In the genomic region with DNA sequence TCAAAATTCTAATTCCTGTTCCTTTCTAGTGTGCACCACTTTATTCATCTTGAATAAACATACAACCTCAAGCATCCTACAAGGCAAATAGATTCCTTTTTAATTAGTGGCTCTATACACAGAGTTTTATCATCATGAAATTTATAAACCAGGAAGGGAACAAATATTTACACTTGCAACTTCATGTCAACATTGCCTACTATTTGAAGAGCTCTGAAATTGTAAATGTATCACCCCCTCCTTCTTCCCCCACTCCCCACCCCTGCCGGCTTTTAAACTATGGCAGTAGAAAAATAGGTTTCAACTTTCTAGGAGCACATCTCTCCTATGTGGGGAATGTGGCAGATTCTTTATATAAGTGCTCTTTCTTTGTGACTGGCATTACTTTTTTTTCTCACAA, we compare ENCODE assay signal across 16 cellular contexts. TPM values are rescaled to one million over a fixed set of nuclear protein-coding genes. Genes with fewer than 3 reads are reported as not detected.
DNase-seq lines count a peak whose midpoint lies in the region; ATAC-seq and TF ChIP-seq lines count a peak whose summit lies in the region.
"Had no signal": no experiment of that assay in that cellular context is flagged by ENCODE, and none has a peak within 500 bp of the region (broad histone marks: within the 10 kb centered on the region; RNA-seq: fewer than 3 reads in every experiment).

No MANE protein-coding gene starts in this region.

- no peak overlapping the region for H3K4me3 ChIP-seq in LNCaP clone FGC (ENCODE audit: low read depth, low read length)
- H3K4me3 ChIP-seq in right lobe of liver: no peak overlapping the region
- no peak overlapping the region for H3K4me3 ChIP-seq in spleen
- H3K4me3 ChIP-seq: lower lobe of right lung, SK-N-MC, suprapubic skin had no signal

- DNase-seq in DMS53 (lab: John Stamatoyannopoulos, UW): peak; percentile 69
- DNase-seq in LNCaP clone FGC (ENCODE audit: low read depth): peak; percentile 90
- peak; percentile 79 for DNase-seq in NCI-H748 treated with DMSO at 0.1 percent for 48 hours (lab: John Stamatoyannopoulos, UW)
- DNase-seq in right lobe of liver: no peak
- no peak for DNase-seq in spleen
- DNase-seq in GOT3 (lab: John Stamatoyannopoulos, UW): no peak
- DNase-seq in activated effector memory CD4-positive, alpha-beta T cell treated with anti-CD3 and anti-CD28 coated beads, Interleukin-2, amount 50 U/mL, for 16 hours: no peak
- no peak for DNase-seq in activated CD4-positive, alpha-beta T cell treated with anti-CD3 and anti-CD28 coated beads for 1 hour
- DNase-seq: activated CD8-positive, alpha-beta T cell treated with anti-CD3 and anti-CD28 coated beads, Interleukin-2, amount 10 ng/mL, durations not matched to agents 7 days and 5 days; effector CD8-positive, alpha-beta T cell; lower lobe of right lung; naive B cell; NCI-H446 treated with DMSO at 0.1 percent for 48 hours; OCI-M1 had no signal

- 12% methylated on average over 1 of the region's 1 CpG for WGBS in right lobe of liver (ENCODE audit: insufficient coverage, low coverage, low lambda C conversion rate, missing lambda C conversion rate)
- 74 to 88% (median 81%) methylated on average over 1 of the region's 1 CpG for WGBS in spleen, 5 donors

- H3K4me1 ChIP-seq in right lobe of liver: peaks cover 0 to 11% (median 2%) of the 10 kb centered on the region in 4 donors
- H3K4me1 ChIP-seq in spleen: peaks cover 0 to 54% (median 16%) of the 10 kb centered on the region in 6 donors

- H3K27me3 ChIP-seq in right lobe of liver (no peaks in the 10 kb centered on the region), spleen (replicated peaks in 1 of 7) (no peaks in the 10 kb centered on the region)
- H3K27me3 ChIP-seq: suprapubic skin had no signal

- H3K27ac ChIP-seq in right lobe of liver (no peak overlapping the region), spleen (no peak overlapping the region)
- H3K27ac ChIP-seq: lower lobe of right lung, SK-N-MC, suprapubic skin had no signal

- no peaks in the 10 kb centered on the region for H3K9me3 ChIP-seq in right lobe of liver
- no peaks in the 10 kb centered on the region for H3K9me3 ChIP-seq in spleen
- H3K9me3 ChIP-seq: lower lobe of right lung, suprapubic skin had no signal

- TF ChIP-seq POLR2A in right lobe of liver (IDR thresholded peaks at IDR 0.05): no peak
- no peak for TF ChIP-seq POLR2A in spleen (IDR thresholded peaks at IDR 0.05)

- peak; percentile 52 to 85 (median 64) for ATAC-seq in right lobe of liver
- ATAC-seq: activated CD8-positive, alpha-beta T cell treated with anti-CD3 and anti-CD28 coated beads, Interleukin-2, amount 10 ng/mL, durations not matched to agents 7 days and 5 days had no signal

- H3K36me3 ChIP-seq in right lobe of liver (no peaks in the 10 kb centered on the region), spleen (no peaks in the 10 kb centered on the region)
- H3K36me3 ChIP-seq: lower lobe of right lung, suprapubic skin had no signal

- intact Hi-C loops in right lobe of liver (cut with DNase I): no loop called here
- intact Hi-C loops in spleen (cut with DNase I; ENCODE audit: low total_unique reads): no loop called here

- TF ChIP-seq CTCF in LNCaP clone FGC (IDR thresholded peaks at IDR 0.05; ENCODE audit: control insufficient read depth, extremely low read depth, insufficient read depth): no peak
- no peak for TF ChIP-seq CTCF in right lobe of liver (IDR thresholded peaks at IDR 0.05)
- no peak for TF ChIP-seq CTCF in spleen (IDR thresholded peaks at IDR 0.05 in 8 of 11, conservative IDR thresholded peaks at IDR 0.05 in 3 of 11)

RNA-seq across cellular contexts. Expression of a gene that starts 49.6 kb away (rescaled TPM):
- 10 to 100 TPM in 4 of 6 experiments, 1 to 10 TPM in 2; 9.2 to 17.1 (median 10.3) TPM for total RNA-seq in right lobe of liver
- total RNA-seq in spleen: 10 to 100 TPM; 36.5 to 61.0 (median 49.0) TPM
- polyA plus RNA-seq in spleen: 1 to 10 TPM; 2.9 to 5.0 (median 3.1) TPM

Comparison
In these comparisons a context has a peak if more than half of its experiments do, and no peak if none do; other contexts are left out.
1. DNase-seq: peak in DMS53 (single experiment), LNCaP clone FGC (single experiment) and NCI-H748 treated with DMSO at 0.1 percent for 48 hours (single experiment); none in right lobe of liver (0 of 3), spleen (single experiment), GOT3 (single experiment), activated effector memory CD4-positive, alpha-beta T cell treated with anti-CD3 and anti-CD28 coated beads, Interleukin-2, amount 50 U/mL, for 16 hours (single experiment) and activated CD4-positive, alpha-beta T cell treated with anti-CD3 and anti-CD28 coated beads for 1 hour (single experiment).